1 cellular context compared by ENCODE assay signal in the genomic region with DNA sequence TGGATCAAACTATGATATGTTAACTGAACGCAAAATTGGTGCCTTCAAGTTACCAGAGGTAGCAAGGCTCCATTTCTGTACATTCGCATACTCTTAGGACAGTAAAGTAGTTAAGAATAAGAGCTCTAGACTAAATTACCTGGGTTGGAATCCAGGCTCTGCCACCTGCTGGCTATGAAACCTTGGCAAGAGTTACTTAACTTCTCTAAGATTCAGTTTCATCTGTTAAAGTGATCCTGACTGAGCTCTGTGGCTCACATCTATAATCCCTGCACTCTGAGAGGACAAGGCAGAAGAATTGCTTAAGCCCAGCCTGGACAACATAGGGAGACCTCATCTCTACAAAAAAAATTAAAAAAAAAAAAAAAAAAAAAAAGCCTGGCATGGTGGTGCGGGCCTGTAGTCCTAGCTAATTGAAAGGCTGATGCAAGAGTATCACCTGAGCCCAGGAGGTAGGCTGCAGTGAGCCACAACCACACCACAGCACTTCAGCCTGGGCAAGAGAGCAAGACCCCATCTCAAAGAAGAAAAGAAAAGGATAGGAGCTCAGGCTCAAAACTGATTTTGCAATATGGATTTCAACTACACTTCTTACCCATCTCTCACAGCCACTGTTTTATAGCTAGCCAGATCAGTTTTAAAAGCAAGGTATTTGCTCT.
A peak's percentile ranks its signal among the peaks of the same experiment; 100 is the strongest.
TF ChIP-seq lines count a peak whose summit lies in the region.

No MANE protein-coding gene starts in this region.

TF ChIP-seq in K562, 482 proteins besides CTCF, POLR2A, EP300 and RAD21:
- peak; percentile 10 for TF ChIP-seq RBM25 (IDR thresholded peaks at IDR 0.05; ENCODE audit: low read depth, low read length, severe bottlenecking)
- TF ChIP-seq ZNF121 (CRISPR knock-in tag; conservative IDR thresholded peaks at IDR 0.05), result 0 out of 2 replicates have a peak, but pooled peaks have one; percentile 23
- no peak for TF ChIP-seq ZEB2 (IDR thresholded peaks at IDR 0.05)
- no peak for TF ChIP-seq ZNF584 (CRISPR knock-in tag; IDR thresholded peaks at IDR 0.05; ENCODE audit: low read depth)
